In the genomic region with DNA sequence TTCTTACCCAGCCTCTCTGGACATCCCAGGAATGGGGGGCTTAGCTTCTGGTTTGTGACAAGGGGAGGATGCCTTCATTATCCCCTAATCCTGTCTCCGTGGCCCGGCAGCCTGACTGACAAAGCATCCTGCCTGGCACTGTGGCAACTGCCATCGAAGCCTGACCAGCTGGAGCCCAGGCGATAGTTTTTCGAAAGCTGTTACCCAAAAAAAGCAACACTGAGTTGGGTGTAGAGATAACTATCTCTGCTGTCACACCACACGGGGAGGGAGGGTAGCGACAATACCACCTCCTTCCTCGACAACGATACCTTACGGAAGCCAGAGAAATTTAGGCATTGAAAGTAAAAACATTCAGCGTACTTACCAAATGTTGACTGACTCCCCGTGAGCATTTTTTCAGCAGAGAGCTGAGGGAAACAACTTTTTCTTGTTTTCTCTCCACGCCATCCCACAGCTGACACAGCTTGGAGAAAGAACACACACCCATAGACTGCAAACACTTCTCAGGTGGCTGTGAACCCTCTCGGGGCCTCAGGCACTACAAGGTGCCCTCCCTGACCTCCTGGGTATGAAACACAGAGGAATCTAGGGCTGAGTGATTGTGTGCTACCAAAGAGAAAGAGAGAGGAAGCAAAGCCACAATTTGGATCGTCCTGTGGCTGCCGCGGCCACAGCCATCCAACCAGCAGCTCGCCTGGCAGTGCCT, we compare ENCODE assay signal across 1 cellular context.
TF ChIP-seq lines count a peak whose summit lies in the region.

No MANE protein-coding gene starts in this region.

TF ChIP-seq in HepG2, 621 proteins besides CTCF, POLR2A, EP300 and RAD21:
- TF ChIP-seq SATB2 (CRISPR knock-in tag; IDR thresholded peaks at IDR 0.05) (no peak), ZNF839 (CRISPR knock-in tag; IDR thresholded peaks at IDR 0.05; ENCODE audit: borderline replicate concordance) (no peak), AHR (CRISPR knock-in tag; IDR thresholded peaks at IDR 0.05) (no peak)
TF ChIP-seq in HepG2: peak in this region for 0.
